9 cellular contexts compared by ENCODE assay signal in the genomic region with DNA sequence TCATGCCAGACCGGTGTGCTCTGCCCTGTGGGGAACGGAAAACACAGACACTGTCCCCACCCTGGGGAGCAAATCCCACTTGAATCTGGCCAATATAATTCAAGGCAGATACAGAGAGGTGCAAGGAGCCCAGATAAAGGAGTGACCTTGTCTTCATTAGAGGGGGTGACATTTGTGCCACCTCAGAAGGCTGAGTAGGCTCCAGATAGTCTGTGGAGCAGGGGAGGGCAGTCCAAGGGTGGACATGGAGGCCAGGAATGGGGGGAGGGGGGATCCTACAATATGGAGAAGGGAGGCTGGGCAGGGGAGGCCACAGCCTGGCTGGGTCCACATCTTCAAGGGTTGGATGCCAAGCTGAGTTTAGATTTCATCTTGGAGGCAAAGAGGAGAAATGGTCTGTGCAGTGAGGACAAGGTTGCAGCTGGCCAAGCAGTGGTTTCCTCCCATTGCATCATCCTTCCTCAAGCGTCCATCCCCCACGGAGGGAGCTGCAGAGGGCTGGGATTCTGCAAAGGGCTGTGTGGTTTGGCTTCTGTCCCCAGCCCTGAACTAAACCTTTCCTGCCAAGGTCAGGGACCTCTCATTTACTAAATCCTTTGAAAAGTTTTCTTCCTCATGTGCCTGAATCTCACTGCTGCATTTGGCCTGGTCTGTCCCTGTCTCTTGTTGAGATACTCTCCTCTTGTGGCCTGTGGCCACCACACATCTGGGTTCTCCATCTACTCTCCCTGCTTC.
DNase-seq lines count a peak whose midpoint lies in the region; ATAC-seq and TF ChIP-seq lines count a peak whose summit lies in the region.
"Had no signal": no experiment of that assay in that cellular context is flagged by ENCODE, and none has a peak within 500 bp of the region (broad histone marks: within the 10 kb centered on the region; RNA-seq: fewer than 3 reads in every experiment).

No MANE protein-coding gene starts in this region.

- no peaks in the 10 kb centered on the region for H3K9me3 ChIP-seq in uterus

- no peaks in the 10 kb centered on the region for H3K9me3 Mint-ChIP-seq in activated CD4-positive, alpha-beta memory T cell treated with anti-CD3 and anti-CD28 coated beads for 36 hours
- no peaks in the 10 kb centered on the region for H3K9me3 Mint-ChIP-seq in activated CD4-positive, alpha-beta memory T cell treated with anti-CD3 and anti-CD28 coated beads, Interleukin-2, amount 10 ng/mL, durations not matched to agents 7 days and 5 days
- H3K9me3 Mint-ChIP-seq in activated T-cell treated with anti-CD3 and anti-CD28 coated beads, Interleukin-2, amount 50 U/mL, for 24 hours, result no peaks in the 10 kb centered on the region

- H3K27ac ChIP-seq in uterus, result peak overlapping the region; percentile 42 to 78
- H3K27ac ChIP-seq: dorsolateral prefrontal cortex had no signal

- CTCF ChIA-PET in activated CD4-positive, alpha-beta memory T cell treated with anti-CD3 and anti-CD28 coated beads for 36 hours (lab: Charles Lee), result interaction anchor here (4.5 kb wide), 1 partner anchor 19 kb away, joined by 16 read pairs; no protein-coding TSS in a partner anchor
- CTCF ChIA-PET in activated CD4-positive, alpha-beta memory T cell treated with anti-CD3 and anti-CD28 coated beads, Interleukin-2, amount 10 ng/mL, durations not matched to agents 7 days and 5 days (lab: Charles Lee), result no interaction called here

- TF ChIP-seq CTCF in uterus (IDR thresholded peaks at IDR 0.05), result no peak

- no peaks in the 10 kb centered on the region for H3K27me3 ChIP-seq in uterus

- TF ChIP-seq POLR2A in uterus (IDR thresholded peaks at IDR 0.05), result no peak

- H3K4me3 ChIP-seq in uterus, result no peak overlapping the region
- H3K4me3 ChIP-seq: dorsolateral prefrontal cortex had no signal

- POLR2A ChIA-PET in activated CD4-positive, alpha-beta memory T cell treated with anti-CD3 and anti-CD28 coated beads for 36 hours (lab: Charles Lee), result interaction anchor here (0.6 kb wide), 1 partner anchor 116 kb away, joined by 3 read pairs; no protein-coding TSS in a partner anchor
- POLR2A ChIA-PET in activated CD4-positive, alpha-beta memory T cell treated with anti-CD3 and anti-CD28 coated beads, Interleukin-2, amount 10 ng/mL, durations not matched to agents 7 days and 5 days (lab: Charles Lee), result no interaction called here

- DNase-seq in activated CD4-positive, alpha-beta memory T cell treated with anti-CD3 and anti-CD28 coated beads for 36 hours, result peak; percentile 11
- DNase-seq in activated CD4-positive, alpha-beta memory T cell treated with anti-CD3 and anti-CD28 coated beads, Interleukin-2, amount 10 ng/mL, durations not matched to agents 7 days and 5 days, result no peak
- DNase-seq in amniotic epithelial cell (ENCODE audit: low read depth), result peak; percentile 90
- peak; percentile 18 for DNase-seq in left kidney (ENCODE audit: low read depth, low spot score)
- DNase-seq in uterus, result peak; percentile 83 to 89
- DNase-seq in activated T-cell treated with anti-CD3 and anti-CD28 coated beads, Interleukin-2, amount 50 U/mL, for 24 hours, result no peak

- no peak overlapping the region for H3K27ac Mint-ChIP-seq in activated CD4-positive, alpha-beta memory T cell treated with anti-CD3 and anti-CD28 coated beads for 36 hours
- no peak overlapping the region for H3K27ac Mint-ChIP-seq in activated CD4-positive, alpha-beta memory T cell treated with anti-CD3 and anti-CD28 coated beads, Interleukin-2, amount 10 ng/mL, durations not matched to agents 7 days and 5 days
- no peak overlapping the region for H3K27ac Mint-ChIP-seq in activated T-cell treated with anti-CD3 and anti-CD28 coated beads, Interleukin-2, amount 50 U/mL, for 24 hours

- no peaks in the 10 kb centered on the region for H3K4me1 Mint-ChIP-seq in activated CD4-positive, alpha-beta memory T cell treated with anti-CD3 and anti-CD28 coated beads for 36 hours (ENCODE audit: low read depth)
- H3K4me1 Mint-ChIP-seq in activated CD4-positive, alpha-beta memory T cell treated with anti-CD3 and anti-CD28 coated beads, Interleukin-2, amount 10 ng/mL, durations not matched to agents 7 days and 5 days, result peaks cover 4% of the 10 kb centered on the region
- H3K4me1 Mint-ChIP-seq in activated T-cell treated with anti-CD3 and anti-CD28 coated beads, Interleukin-2, amount 50 U/mL, for 24 hours (ENCODE audit: low read depth), result no peaks in the 10 kb centered on the region

- intact Hi-C loops in activated CD4-positive, alpha-beta memory T cell treated with anti-CD3 and anti-CD28 coated beads for 36 hours (cut with micrococcal nuclease), result no loop called here
- intact Hi-C loops in uterus (cut with DNase I; ENCODE audit: low total_unique reads), result no loop called here

- no peaks in the 10 kb centered on the region for H3K36me3 Mint-ChIP-seq in activated CD4-positive, alpha-beta memory T cell treated with anti-CD3 and anti-CD28 coated beads for 36 hours
- no peaks in the 10 kb centered on the region for H3K36me3 Mint-ChIP-seq in activated CD4-positive, alpha-beta memory T cell treated with anti-CD3 and anti-CD28 coated beads, Interleukin-2, amount 10 ng/mL, durations not matched to agents 7 days and 5 days (ENCODE audit: low read depth)
- no peaks in the 10 kb centered on the region for H3K36me3 Mint-ChIP-seq in activated T-cell treated with anti-CD3 and anti-CD28 coated beads, Interleukin-2, amount 50 U/mL, for 24 hours (ENCODE audit: low read depth)

- no peak overlapping the region for H3K4me3 Mint-ChIP-seq in activated CD4-positive, alpha-beta memory T cell treated with anti-CD3 and anti-CD28 coated beads for 36 hours
- no peak overlapping the region for H3K4me3 Mint-ChIP-seq in activated CD4-positive, alpha-beta memory T cell treated with anti-CD3 and anti-CD28 coated beads, Interleukin-2, amount 10 ng/mL, durations not matched to agents 7 days and 5 days
- no peak overlapping the region for H3K4me3 Mint-ChIP-seq in activated T-cell treated with anti-CD3 and anti-CD28 coated beads, Interleukin-2, amount 50 U/mL, for 24 hours

- H3K4me1 ChIP-seq in uterus, result no peaks in the 10 kb centered on the region

- peaks cover 8% of the 10 kb centered on the region for H3K27me3 Mint-ChIP-seq in activated CD4-positive, alpha-beta memory T cell treated with anti-CD3 and anti-CD28 coated beads for 36 hours
- H3K27me3 Mint-ChIP-seq in activated CD4-positive, alpha-beta memory T cell treated with anti-CD3 and anti-CD28 coated beads, Interleukin-2, amount 10 ng/mL, durations not matched to agents 7 days and 5 days, result peaks cover 25% of the 10 kb centered on the region
- peaks cover 21% of the 10 kb centered on the region for H3K27me3 Mint-ChIP-seq in activated T-cell treated with anti-CD3 and anti-CD28 coated beads, Interleukin-2, amount 50 U/mL, for 24 hours

- ATAC-seq in HG03439 (IDR thresholded peaks at IDR 0.05; ENCODE audit: unreplicated experiment) (no peak), GM18498 (IDR thresholded peaks at IDR 0.05; ENCODE audit: unreplicated experiment) (no peak)

- H3K36me3 ChIP-seq in uterus, result no peaks in the 10 kb centered on the region

Comparison
In these comparisons a context has a peak if more than half of its experiments do, and no peak if none do; other contexts are left out.
1. DNase-seq: peak in activated CD4-positive, alpha-beta memory T cell treated with anti-CD3 and anti-CD28 coated beads for 36 hours (single experiment), amniotic epithelial cell (single experiment), left kidney (single experiment) and uterus (2 of 2); none in activated CD4-positive, alpha-beta memory T cell treated with anti-CD3 and anti-CD28 coated beads, Interleukin-2, amount 10 ng/mL, durations not matched to agents 7 days and 5 days (single experiment) and activated T-cell treated with anti-CD3 and anti-CD28 coated beads, Interleukin-2, amount 50 U/mL, for 24 hours (single experiment).